ENCODE assay signal across 23 cellular contexts in genomic region chr2:207055254-207055653, GRCh38.
"Had no signal": no experiment of that assay in that cellular context is flagged by ENCODE, and none has a peak within 500 bp of the region (broad histone marks: within the 10 kb centered on the region; RNA-seq: fewer than 3 reads in every experiment).

No MANE protein-coding gene starts in this region.

- H3K27ac Mint-ChIP-seq: activated CD4-positive, alpha-beta T cell treated with anti-CD3 and anti-CD28 coated beads, Interleukin-2, amount 10 ng/mL, durations not matched to agents 7 days and 5 days; activated CD8-positive, alpha-beta T cell treated with anti-CD3 and anti-CD28 coated beads, Interleukin-2, amount 10 ng/mL, durations not matched to agents 7 days and 5 days; activated naive CD4-positive, alpha-beta T cell treated with anti-CD3 and anti-CD28 coated beads, Interleukin-2, amount 50 U/mL, for 72 hours; activated T-helper 1 cell treated with anti-CD3 and anti-CD28 coated beads, Interleukin-12 subunit alpha, Interleukin-12 subunit beta, Interleukin-2, Interleukin-4 antibody, amounts not matched to agents 30 ng/mL and 10 ng/mL and 1 ng/mL, durations not matched to agents 14 hours and 24 hours and 36 hours; dendritic cell treated with granulocyte-macrophage colony-stimulating factor and Interleukin-4, amounts not matched to agents 40 ng/mL and 50 ng/mL, for 4 days; mesothelial cell of epicardium had no signal

- DNase-seq: activated CD4-positive, alpha-beta T cell treated with anti-CD3 and anti-CD28 coated beads, Interleukin-2, amount 10 ng/mL, durations not matched to agents 7 days and 5 days; activated CD8-positive, alpha-beta T cell treated with anti-CD3 and anti-CD28 coated beads, Interleukin-2, amount 10 ng/mL, durations not matched to agents 7 days and 5 days; activated gamma-delta T cell; effector CD4-positive, alpha-beta T cell; erythroblast; left lung; sigmoid colon; spleen; stimulated activated CD4-positive, alpha-beta T cell treated with anti-CD3 and anti-CD28 coated beads, Interleukin-4, amount 100 ng/mL, for 1 hour; stimulated activated naive CD4-positive, alpha-beta T cell; upper lobe of left lung had no signal

- H3K4me3 Mint-ChIP-seq: activated CD4-positive, alpha-beta T cell treated with anti-CD3 and anti-CD28 coated beads, Interleukin-2, amount 10 ng/mL, durations not matched to agents 7 days and 5 days; activated CD8-positive, alpha-beta T cell treated with anti-CD3 and anti-CD28 coated beads, Interleukin-2, amount 10 ng/mL, durations not matched to agents 7 days and 5 days; activated T-helper 1 cell treated with anti-CD3 and anti-CD28 coated beads, Interleukin-12 subunit alpha, Interleukin-12 subunit beta, Interleukin-2, Interleukin-4 antibody, amounts not matched to agents 30 ng/mL and 10 ng/mL and 1 ng/mL, durations not matched to agents 14 hours and 24 hours and 36 hours; dendritic cell treated with granulocyte-macrophage colony-stimulating factor and Interleukin-4, amounts not matched to agents 40 ng/mL and 50 ng/mL, for 4 days; mesothelial cell of epicardium; nephron had no signal

- H3K4me1 Mint-ChIP-seq: activated CD4-positive, alpha-beta T cell treated with anti-CD3 and anti-CD28 coated beads, Interleukin-2, amount 10 ng/mL, durations not matched to agents 7 days and 5 days; mesothelial cell of epicardium had no signal

- H3K36me3 ChIP-seq: ascending aorta, brain microvascular endothelial cell, left lung, sigmoid colon, spleen, upper lobe of left lung had no signal

- H3K27ac ChIP-seq: ascending aorta, brain microvascular endothelial cell, hepatocyte, left lung, parathyroid adenoma, sigmoid colon, spleen, upper lobe of left lung, VCaP had no signal

- ATAC-seq: activated CD4-positive, CD25-positive, alpha-beta regulatory T cell treated with anti-CD3 and anti-CD28 coated beads, Interleukin-2, amount 50 U/mL, for 24 hours; activated CD8-positive, alpha-beta T cell treated with anti-CD3 and anti-CD28 coated beads, Interleukin-2, amount 10 ng/mL, durations not matched to agents 7 days and 5 days; activated naive CD4-positive, alpha-beta T cell treated with anti-CD3 and anti-CD28 coated beads, Interleukin-2, amount 50 U/mL, for 72 hours; left lung had no signal

- H3K4me1 ChIP-seq: ascending aorta, left lung, parathyroid adenoma, sigmoid colon, spleen, upper lobe of left lung had no signal

- H3K9me3 ChIP-seq: ascending aorta, left lung, sigmoid colon, spleen, upper lobe of left lung had no signal

- H3K36me3 Mint-ChIP-seq: activated naive CD4-positive, alpha-beta T cell treated with anti-CD3 and anti-CD28 coated beads, Interleukin-2, amount 50 U/mL, for 72 hours; mesothelial cell of epicardium had no signal

- H3K27me3 ChIP-seq: ascending aorta, brain microvascular endothelial cell, left lung, sigmoid colon, spleen, upper lobe of left lung had no signal

- H3K4me3 ChIP-seq: ascending aorta, hepatocyte, left lung, lung, sigmoid colon, spleen, upper lobe of left lung had no signal
